In genomic region chr5:176700239-176700847, GRCh38 we compare ENCODE assay signal across 8 cellular contexts. TPM values are rescaled to one million over a fixed set of nuclear protein-coding genes. Genes with fewer than 3 reads are reported as not detected.
DNase-seq lines count a peak whose midpoint lies in the region; ATAC-seq and TF ChIP-seq lines count a peak whose summit lies in the region.

No MANE protein-coding gene starts in this region.

- H3K4me3 ChIP-seq in left lung (no peak overlapping the region), MM.1S (ENCODE audit: low read length) (no peak overlapping the region), spleen (no peak overlapping the region)

- H3K27ac ChIP-seq in foreskin keratinocyte (no peak overlapping the region), left lung (no peak overlapping the region), MM.1S (ENCODE audit: low read length) (no peak overlapping the region), spleen (no peak overlapping the region)

- H3K9me3 ChIP-seq in left lung (no peaks in the 10 kb centered on the region), MM.1S (replicated peaks; ENCODE audit: insufficient read depth, low read length) (no peaks in the 10 kb centered on the region), spleen (no peaks in the 10 kb centered on the region)

- TF ChIP-seq POLR2A in spleen (IDR thresholded peaks at IDR 0.05), result no peak

- TF ChIP-seq CTCF in foreskin keratinocyte (conservative IDR thresholded peaks at IDR 0.05) (peak; percentile 46), left lung (IDR thresholded peaks at IDR 0.05) (no peak), MM.1S (IDR thresholded peaks at IDR 0.05; ENCODE audit: low read length) (no peak; the same call in 1 of the 2 replicates), spleen (IDR thresholded peaks at IDR 0.05 in 8 of 11, conservative IDR thresholded peaks at IDR 0.05 in 3 of 11) (no peak)

- intact Hi-C loops in left lung (cut with DNase I), result no loop called here
- intact Hi-C loops in spleen (cut with DNase I; ENCODE audit: low total_unique reads), result no loop called here

- no peak overlapping the region for H3K4me2 ChIP-seq in MM.1S (ENCODE audit: low read depth, low read length)

- DNase-seq in stimulated activated CD4-positive, alpha-beta T cell treated with anti-CD3 and anti-CD28 coated beads, Interleukin-4, amount 100 ng/mL, for 24 hours, result peak; percentile 15
- no peak for DNase-seq in stimulated activated CD4-positive, alpha-beta T cell treated with anti-CD3 and anti-CD28 coated beads, Interleukin-4, amount 100 ng/mL, for 1 hour
- peak; percentile 7 for DNase-seq in OCI-M1 (lab: John Stamatoyannopoulos, UW)
- DNase-seq in foreskin keratinocyte, result no peak
- no peak for DNase-seq in left lung
- DNase-seq in MM.1S, result no peak
- no peak for DNase-seq in spleen

- 21 to 29% (median 26%) methylated on average over 14 to 16 of the region's 16 CpGs for WGBS in spleen, 5 donors

- H3K4me1 ChIP-seq in foreskin keratinocyte (no peaks in the 10 kb centered on the region), left lung (no peaks in the 10 kb centered on the region), MM.1S (ENCODE audit: low read length) (no peaks in the 10 kb centered on the region), spleen (no peaks in the 10 kb centered on the region)

- H3K27me3 ChIP-seq in foreskin keratinocyte (peaks cover 51% of the 10 kb centered on the region), left lung (peaks cover 6 to 100% of the 10 kb centered on the region in 2 donors), MM.1S (replicated peaks; ENCODE audit: insufficient read depth, low read length) (peaks cover 98% of the 10 kb centered on the region), spleen (replicated peaks in 1 of 7) (peaks cover 0 to 99% (median 26%) of the 10 kb centered on the region in 7 donors)

- no peaks in the 10 kb centered on the region for H3K79me2 ChIP-seq in MM.1S (ENCODE audit: low read length)

- no peaks in the 10 kb centered on the region for H4K20me1 ChIP-seq in MM.1S (ENCODE audit: insufficient read depth, low read length)

- no peaks in the 10 kb centered on the region for H3K36me3 ChIP-seq in left lung
- H3K36me3 ChIP-seq in MM.1S (replicated peaks; ENCODE audit: insufficient read depth, low read length), result no peaks in the 10 kb centered on the region
- H3K36me3 ChIP-seq in spleen, result no peaks in the 10 kb centered on the region

- ATAC-seq in foreskin keratinocyte (no peak), left lung (no peak), GM21447 (IDR thresholded peaks at IDR 0.05; ENCODE audit: unreplicated experiment) (no peak)

- no peak overlapping the region for H3K9ac ChIP-seq in MM.1S (ENCODE audit: low read length)

- H2AFZ ChIP-seq in MM.1S (ENCODE audit: low read length), result no peak overlapping the region

- no peaks in the 10 kb centered on the region for H3K9me2 ChIP-seq in MM.1S (replicated peaks; ENCODE audit: insufficient read depth, low read length)

- H3F3A ChIP-seq in MM.1S (ENCODE audit: insufficient read depth, low read length), result no peaks in the 10 kb centered on the region

RNA-seq across cellular contexts. Expression of gene TSPAN17, which starts 53.1 kb away (rescaled TPM):
- total RNA-seq in foreskin keratinocyte, result 62.5 and 72.1 TPM in 2 replicates
- 56.6 and 61.4 TPM in 2 replicates for polyA plus RNA-seq in foreskin keratinocyte
- total RNA-seq in left lung, result 10 to 100 TPM; 38.7 to 48.3 TPM
- 10 to 100 TPM; 18.4 to 36.4 (median 24.1) TPM for total RNA-seq in spleen
- 10 to 100 TPM; 15.3 to 33.3 (median 22.6) TPM for polyA plus RNA-seq in spleen

Comparison
In these comparisons a context has a peak if more than half of its experiments do, and no peak if none do; other contexts are left out.
1. DNase-seq: peak in stimulated activated CD4-positive, alpha-beta T cell treated with anti-CD3 and anti-CD28 coated beads, Interleukin-4, amount 100 ng/mL, for 24 hours (single experiment) and OCI-M1 (single experiment); none in stimulated activated CD4-positive, alpha-beta T cell treated with anti-CD3 and anti-CD28 coated beads, Interleukin-4, amount 100 ng/mL, for 1 hour (single experiment), foreskin keratinocyte (0 of 2), left lung (0 of 2), MM.1S (single experiment) and spleen (single experiment).